Comparison of ENCODE assay signal across 8 cellular contexts in genomic region chr9:132407196-132407595, GRCh38. TPM values are rescaled to one million over a fixed set of nuclear protein-coding genes. Genes with fewer than 3 reads are reported as not detected.
DNase-seq lines count a peak whose midpoint lies in the region; ATAC-seq and TF ChIP-seq lines count a peak whose summit lies in the region.

No MANE protein-coding gene starts in this region.

- TF ChIP-seq CTCF in heart left ventricle (IDR thresholded peaks at IDR 0.05) (no peak), ascending aorta (IDR thresholded peaks at IDR 0.05) (no peak), mesothelial cell of epicardium (IDR thresholded peaks at IDR 0.05; ENCODE audit: unreplicated experiment) (no peak), thyroid gland (IDR thresholded peaks at IDR 0.05) (no peak)

- 75 to 87% (median 84%) methylated on average over 2 of the region's 2 CpGs for whole genome bisulfite sequencing in heart left ventricle, 4 donors
- 76% methylated on average over 2 of the region's 2 CpGs for WGBS in urinary bladder
- WGBS in thyroid gland, 2 donors: 81 to 82% methylated on average over 2 of the region's 2 CpGs

- ATAC-seq in heart left ventricle (no peak), left ventricle myocardium superior (no peak), GM18511 (IDR thresholded peaks at IDR 0.05; ENCODE audit: unreplicated experiment) (no peak), HG02759 (IDR thresholded peaks at IDR 0.05; ENCODE audit: unreplicated experiment) (no peak)

- no peaks in the 10 kb centered on the region for H3K9me3 Mint-ChIP-seq in mesothelial cell of epicardium

- peaks cover 0 to 32% (median 17%) of the 10 kb centered on the region in 9 donors for H3K27me3 ChIP-seq in heart left ventricle
- peaks cover 3% of the 10 kb centered on the region for H3K27me3 ChIP-seq in ascending aorta
- H3K27me3 ChIP-seq in thyroid gland: peaks cover 6% of the 10 kb centered on the region

- H3K36me3 Mint-ChIP-seq in mesothelial cell of epicardium: peaks cover 8% of the 10 kb centered on the region

- peak overlapping the region; percentile 92 for H3K4me3 Mint-ChIP-seq in mesothelial cell of epicardium

- no peak overlapping the region for H3K27ac Mint-ChIP-seq in mesothelial cell of epicardium

- H3K4me1 ChIP-seq in heart left ventricle (peaks cover 0 to 72% (median 44%) of the 10 kb centered on the region in 12 donors), ascending aorta (peaks cover 14 to 20% of the 10 kb centered on the region in 2 donors), urinary bladder (ENCODE audit: insufficient read depth) (peaks cover 1% of the 10 kb centered on the region), thyroid gland (peaks cover 24 to 31% of the 10 kb centered on the region in 2 donors)

- intact Hi-C loops in heart left ventricle (cut with DNase I): loop anchor here in 2 of 10 donors (2.0 to 10.0 kb wide), 2 partner anchors 44 to 52 kb away; partner anchors contain the start of gene SETX (in 1 of the 2)
- intact Hi-C loops in left ventricle myocardium superior (cut with micrococcal nuclease): no loop called here
- intact Hi-C loops in ascending aorta (cut with DNase I): loop anchor here (5.0 kb wide), 1 partner anchor 470 kb away; the partner anchor contains the start of genes AK8 and SPACA9
- intact Hi-C loops in thyroid gland (cut with DNase I): loop anchor here (5.0 kb wide), 2 partner anchors 50 to 170 kb away; no protein-coding TSS in a partner anchor

- peak overlapping the region in 11 of 12 donors; percentile 37 to 91 (median 76) for H3K27ac ChIP-seq in heart left ventricle
- no peak overlapping the region for H3K27ac ChIP-seq in ascending aorta
- no peak overlapping the region for H3K27ac ChIP-seq in urinary bladder (ENCODE audit: low read depth)
- H3K27ac ChIP-seq in thyroid gland: no peak overlapping the region

- DNase-seq in heart left ventricle (no peak), left ventricle myocardium superior (no peak), ascending aorta (ENCODE audit: low spot score in 2 of 2) (no peak), mesothelial cell of epicardium (ENCODE audit: low spot score in 2 of 2, unreplicated experiment in 2 of 2) (no peak), thyroid gland (no peak)

- peaks cover 38% of the 10 kb centered on the region for H3K27me3 Mint-ChIP-seq in mesothelial cell of epicardium (ENCODE audit: low read depth)

- no peak for TF ChIP-seq POLR2A in heart left ventricle (IDR thresholded peaks at IDR 0.05)
- TF ChIP-seq POLR2A in thyroid gland (IDR thresholded peaks at IDR 0.05): no peak

- peaks cover 0 to 16% (median 10%) of the 10 kb centered on the region in 9 donors for H3K36me3 ChIP-seq in heart left ventricle
- H3K36me3 ChIP-seq in ascending aorta: peaks cover 0 to 8% of the 10 kb centered on the region in 2 donors
- H3K36me3 ChIP-seq in urinary bladder (ENCODE audit: insufficient read depth): no peaks in the 10 kb centered on the region
- no peaks in the 10 kb centered on the region for H3K36me3 ChIP-seq in thyroid gland

- H3K9me3 ChIP-seq in heart left ventricle (no peaks in the 10 kb centered on the region), ascending aorta (no peaks in the 10 kb centered on the region), thyroid gland (no peaks in the 10 kb centered on the region)

- H3K4me1 Mint-ChIP-seq in mesothelial cell of epicardium: peaks cover 19% of the 10 kb centered on the region

- H3K4me3 ChIP-seq in heart left ventricle (peak overlapping the region in 10 of 12 donors; percentile 67 to 99 (median 80)), ascending aorta (peak overlapping the region; percentile 69 to 90), urinary bladder (ENCODE audit: low read depth, low read length) (peak overlapping the region; percentile 59), thyroid gland (replicated peaks in 1 of 3) (peak overlapping the region in 1 of 3 donors; percentile 55)

RNA-seq across cellular contexts. Expression of gene TTF1, which starts 0.6 kb away (rescaled TPM):
- total RNA-seq in heart left ventricle (10 to 100 TPM; 13.0 to 20.3 (median 16.5) TPM), left ventricle myocardium superior (19.8 TPM), ascending aorta (2.3 TPM), mesothelial cell of epicardium (14.1 to 15.6 TPM (median 15.5 TPM) in 3 replicates), urinary bladder (9.8 TPM), thyroid gland (10 to 100 TPM; 10.8 to 19.3 (median 13.6) TPM)
- polyA plus RNA-seq in heart left ventricle (10 to 100 TPM; 20.5 to 25.2 TPM), urinary bladder (16.3 TPM)

RNA-seq across cellular contexts. Expression of gene CFAP77, which starts 2.8 kb away (rescaled TPM):
- total RNA-seq in heart left ventricle: 1 to 10 TPM; 1.3 to 6.0 (median 2.2) TPM
- 1 to 10 TPM; 1.6 to 6.8 TPM for polyA plus RNA-seq in heart left ventricle
- total RNA-seq in left ventricle myocardium superior: 2.4 TPM
- total RNA-seq in ascending aorta: not detected
- total RNA-seq in mesothelial cell of epicardium: 0.23 TPM in 1 of 3 replicates, not detected in the others
- total RNA-seq in urinary bladder: not detected
- polyA plus RNA-seq in urinary bladder: not detected
- total RNA-seq in thyroid gland: under 1 TPM in 1 of 4 donors, not detected in 3; 0.44 TPM

RNA-seq across cellular contexts. Expression of gene SETX, which starts 52.4 kb away (rescaled TPM):
- total RNA-seq in heart left ventricle (10 to 100 TPM; 19.3 to 42.5 (median 27.8) TPM), left ventricle myocardium superior (22.3 TPM), ascending aorta (31.2 TPM), mesothelial cell of epicardium (51.4 to 52.4 TPM (median 51.6 TPM) in 3 replicates), urinary bladder (128 TPM), thyroid gland (100 to 1,000 TPM; 132 to 192 (median 170) TPM)
- polyA plus RNA-seq in heart left ventricle (10 to 100 TPM; 11.7 to 25.4 TPM), urinary bladder (23.7 TPM)

Comparison
In these comparisons a context has a peak if more than half of its experiments do, and no peak if none do; other contexts are left out.
1. H3K27ac ChIP-seq: peak in heart left ventricle (11 of 12); none in ascending aorta (0 of 2), urinary bladder (single experiment) and thyroid gland (0 of 3).